9 cellular contexts compared by ENCODE assay signal in the genomic region with DNA sequence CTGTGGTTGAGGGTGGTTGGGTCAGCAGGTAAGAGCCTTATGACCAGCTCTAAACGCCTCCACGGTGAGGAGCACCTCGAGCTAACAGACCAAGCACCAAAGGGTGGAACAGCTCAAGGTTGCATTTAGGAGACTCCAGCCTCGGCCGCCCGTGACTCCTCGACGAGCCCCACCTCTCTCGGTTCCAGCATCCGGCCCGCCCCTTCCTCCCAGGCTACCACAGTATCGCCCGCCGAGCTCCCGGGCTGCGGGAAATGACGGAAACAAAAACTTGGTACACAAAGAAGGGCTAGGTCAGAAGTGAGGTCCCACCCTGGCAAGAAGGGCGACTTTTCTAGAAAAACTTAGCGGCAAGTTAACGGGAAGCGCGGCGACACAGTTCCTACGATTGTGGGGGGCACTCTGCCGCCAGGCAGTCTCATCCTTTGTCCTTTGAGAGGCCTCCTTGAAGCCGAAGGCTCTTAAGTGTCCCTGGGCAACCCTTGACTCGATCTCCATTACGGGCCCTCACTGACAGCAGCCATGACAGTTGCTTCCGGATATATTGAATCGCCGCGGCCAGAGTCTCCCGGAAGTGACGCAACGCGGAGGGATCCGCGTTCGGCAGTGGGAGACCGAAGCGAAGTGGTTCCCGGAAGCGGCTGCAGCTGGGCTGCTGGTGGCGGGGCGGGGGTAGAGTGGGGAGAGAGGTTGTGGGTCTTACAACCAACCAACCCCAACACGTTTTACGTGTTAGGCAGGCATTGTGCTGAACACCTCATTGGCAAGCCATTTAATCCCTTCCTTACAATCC. TPM values are rescaled to one million over a fixed set of nuclear protein-coding genes. Genes with fewer than 3 reads are reported as not detected.
DNase-seq lines count a peak whose midpoint lies in the region; ATAC-seq and TF ChIP-seq lines count a peak whose summit lies in the region.
"Had no signal": no experiment of that assay in that cellular context is flagged by ENCODE, and none has a peak within 500 bp of the region (broad histone marks: within the 10 kb centered on the region; RNA-seq: fewer than 3 reads in every experiment).

No MANE protein-coding gene starts in this region.

- BruUV-seq in Calu3 (replicated peaks; lab: Mats Ljungman, UMichigan), result TSS peak; percentile 46

- H3K36me3 Mint-ChIP-seq in Calu3 (ENCODE audit: insufficient read depth, unreplicated experiment), result peaks cover 10% of the 10 kb centered on the region
- no peaks in the 10 kb centered on the region for H3K36me3 Mint-ChIP-seq in endothelial cell (ENCODE audit: low read depth, unreplicated experiment)

- H3K27me3 ChIP-seq in HUES48 (ENCODE audit: control insufficient read depth, insufficient read depth, low read length) (peaks cover 4% of the 10 kb centered on the region; the same call in 1 of the 2 replicates), NT2/D1 (ENCODE audit: insufficient read depth, insufficient read length) (no peaks in the 10 kb centered on the region), muscle layer of colon (ENCODE audit: control insufficient read depth in 1 of 2, insufficient read depth in 2 of 2, low read length in 2 of 2) (peaks cover 0 to 8% of the 10 kb centered on the region in 2 donors)

- no peaks in the 10 kb centered on the region for H3K4me1 Mint-ChIP-seq in Calu3 (ENCODE audit: low read depth, unreplicated experiment)
- H3K4me1 Mint-ChIP-seq in endothelial cell (ENCODE audit: unreplicated experiment), result peaks cover 2% of the 10 kb centered on the region
- H3K4me1 Mint-ChIP-seq: neural crest cell had no signal

- peak overlapping the region; percentile 69 for H3K4me3 ChIP-seq in HUES48 (ENCODE audit: low read depth, low read length)
- peak overlapping the region; percentile 84 for H3K4me3 ChIP-seq in NT2/D1 (ENCODE audit: insufficient read length, low read depth)
- peak overlapping the region; percentile 88 to 90 for H3K4me3 ChIP-seq in muscle layer of colon (ENCODE audit: low read depth in 1 of 2, low read length in 2 of 2)

- H3K9me3 ChIP-seq in HUES48 (ENCODE audit: control insufficient read depth, insufficient read depth, low read length), result no peaks in the 10 kb centered on the region
- H3K9me3 ChIP-seq in NT2/D1 (ENCODE audit: insufficient read depth, low read length), result no peaks in the 10 kb centered on the region
- H3K9me3 ChIP-seq in muscle layer of colon (ENCODE audit: low read length), result no peaks in the 10 kb centered on the region

- peak overlapping the region; percentile 51 for H3K9ac ChIP-seq in HUES48 (ENCODE audit: low read depth, low read length)
- H3K9ac ChIP-seq in NT2/D1 (ENCODE audit: insufficient read length, low read depth), result peak overlapping the region; percentile 86
- H3K9ac ChIP-seq in muscle layer of colon (ENCODE audit: low read length), result peak overlapping the region; percentile 23

- H3K4me3 Mint-ChIP-seq in Calu3 (ENCODE audit: low read depth, unreplicated experiment) (peak overlapping the region; percentile 73), endothelial cell (ENCODE audit: unreplicated experiment) (peak overlapping the region; percentile 93)
- H3K4me3 Mint-ChIP-seq: neural crest cell had no signal

- H3K36me3 ChIP-seq in HUES48 (ENCODE audit: control insufficient read depth, insufficient read depth, low read length) (no peaks in the 10 kb centered on the region), NT2/D1 (ENCODE audit: insufficient read depth, insufficient read length, low read length) (no peaks in the 10 kb centered on the region), muscle layer of colon (ENCODE audit: insufficient read depth, low read length) (no peaks in the 10 kb centered on the region)

- H3K27ac Mint-ChIP-seq in Calu3 (ENCODE audit: unreplicated experiment) (peak overlapping the region; percentile 94), endothelial cell (ENCODE audit: unreplicated experiment) (peak overlapping the region; percentile 98)

- TF ChIP-seq CTCF in Calu3 (IDR thresholded peaks at IDR 0.05; ENCODE audit: unreplicated experiment), result no peak
- no peak for TF ChIP-seq CTCF in endothelial cell (IDR thresholded peaks at IDR 0.05; ENCODE audit: unreplicated experiment)

- peak; percentile 89 for ATAC-seq in GM21390 (IDR thresholded peaks at IDR 0.05; ENCODE audit: unreplicated experiment)

- H3K27me3 Mint-ChIP-seq in Calu3 (ENCODE audit: unreplicated experiment) (peaks cover 19% of the 10 kb centered on the region), endothelial cell (ENCODE audit: unreplicated experiment) (peaks cover 4% of the 10 kb centered on the region)

- H3K9me3 Mint-ChIP-seq in Calu3 (ENCODE audit: low read depth, unreplicated experiment) (no peaks in the 10 kb centered on the region), endothelial cell (ENCODE audit: unreplicated experiment) (no peaks in the 10 kb centered on the region)
- H3K9me3 Mint-ChIP-seq: neural crest cell had no signal

- intact Hi-C loops in Calu3 (cut with micrococcal nuclease; ENCODE audit: unreplicated experiment), result loop anchor here (2.0 kb wide), 1 partner anchor 41 kb away; a partner anchor contains a TSS

- H3K4me1 ChIP-seq in HUES48 (ENCODE audit: control insufficient read depth, insufficient read depth, low read length), result no peaks in the 10 kb centered on the region
- H3K4me1 ChIP-seq in NT2/D1 (ENCODE audit: insufficient read depth, insufficient read length), result no peaks in the 10 kb centered on the region
- H3K4me1 ChIP-seq in muscle layer of colon (ENCODE audit: insufficient read depth, low read length), result peaks cover 5% of the 10 kb centered on the region

- no peak overlapping the region for H3K27ac ChIP-seq in HUES48 (ENCODE audit: low read depth, low read length)
- H3K27ac ChIP-seq in muscle layer of colon (ENCODE audit: low read depth, low read length), result peak overlapping the region; percentile 71

- CTCF ChIA-PET in Calu3 (lab: Charles Lee), result interaction anchor here (0.5 to 1.6 kb wide), 3 partner anchors 41 to 587 kb away, joined by 3 to 5 read pairs (median 3); no protein-coding TSS in a partner anchor

- DNase-seq in Calu3, result peak; percentile 88
- DNase-seq in NT2/D1 (ENCODE audit: low read depth, low spot score), result peak; percentile 87
- peak; percentile 78 for DNase-seq in activated CD8-positive, alpha-beta memory T cell treated with anti-CD3 and anti-CD28 coated beads, Interleukin-2, amount 50 U/mL, for 1 hour (ENCODE audit: extremely low read depth)
- DNase-seq in endothelial cell (ENCODE audit: low spot score), result peak; percentile 87
- DNase-seq in stimulated activated naive CD4-positive, alpha-beta T cell (lab: John Stamatoyannopoulos, UW), result peak; percentile 78 to 93 (median 86)

RNA-seq across cellular contexts. Expression of a gene that starts 40.2 kb away (rescaled TPM):
- total RNA-seq in Calu3 (2022), result 16.0 and 18.5 TPM in 2 replicates
- 47.8 TPM for total RNA-seq in endothelial cell (ENCODE audit: unreplicated experiment)

RNA-seq across cellular contexts. Expression of a gene that starts 46.5 kb away (rescaled TPM):
- total RNA-seq in Calu3 (2022), result 5.6 and 5.9 TPM in 2 replicates
- total RNA-seq in endothelial cell (ENCODE audit: unreplicated experiment), result 67.1 TPM

Comparison
In these comparisons a context has a peak if more than half of its experiments do, and no peak if none do; other contexts are left out.
1. H3K9ac ChIP-seq: peak in every context shown above with its lines; median percentile 86 in NT2/D1; 51 in HUES48; 23 in muscle layer of colon.